ENCODE assay signal across 1 cellular context in the genomic region with DNA sequence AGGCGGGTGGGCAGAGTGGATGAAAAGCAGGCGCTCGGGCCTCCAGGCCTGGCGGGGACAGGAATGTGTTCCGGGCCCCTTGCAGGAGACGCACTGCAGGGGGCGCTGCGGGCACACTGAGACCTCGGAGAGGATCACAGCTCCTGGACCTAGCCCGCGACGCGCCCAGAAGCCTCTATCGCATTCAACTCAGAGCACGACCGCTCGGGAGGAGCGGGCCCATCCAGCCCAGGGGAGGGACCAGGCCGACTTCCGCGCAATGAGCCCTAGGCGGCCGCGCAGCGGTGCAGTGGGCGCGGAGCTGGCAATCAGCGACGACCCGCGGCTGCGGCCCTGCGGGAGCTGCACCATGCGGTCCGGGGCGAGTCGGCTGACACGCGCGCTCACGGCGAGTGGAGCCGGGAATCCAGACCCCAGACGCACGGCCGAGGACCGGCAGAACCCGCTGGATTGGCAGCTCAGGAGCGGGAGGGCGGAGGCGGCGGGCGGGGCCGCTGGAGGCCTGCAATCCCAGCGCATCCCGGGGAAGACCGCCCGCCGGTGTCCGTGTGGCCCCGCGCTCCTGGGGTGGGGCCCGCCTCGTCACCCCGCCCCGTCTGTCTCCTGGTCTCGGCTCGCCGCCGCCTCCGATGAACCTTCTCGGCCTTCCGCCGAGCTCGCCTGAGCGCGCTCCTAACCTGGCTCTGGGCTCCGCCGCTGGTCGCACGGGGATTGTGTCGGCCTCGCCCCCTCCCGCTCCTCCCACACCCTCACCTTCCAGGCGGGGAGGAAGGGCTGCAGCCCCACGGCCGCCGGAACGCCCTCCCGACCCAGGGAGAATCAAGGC.
TF ChIP-seq lines count a peak whose summit lies in the region.

No MANE protein-coding gene starts in this region.

TF ChIP-seq in GM12878, 131 proteins besides CTCF, POLR2A, EP300 and RAD21 (continued from another document and continues in another):
- no peak for TF ChIP-seq CEBPZ (IDR thresholded peaks at IDR 0.05; ENCODE audit: low read depth, low read length)
- no peak for TF ChIP-seq NFXL1 (IDR thresholded peaks at IDR 0.05; ENCODE audit: borderline replicate concordance)
- TF ChIP-seq HDAC6 (IDR thresholded peaks at IDR 0.05; ENCODE audit: unreplicated experiment), result no peak
- TF ChIP-seq POU2F2 (IDR thresholded peaks at IDR 0.05; ENCODE audit: borderline replicate concordance, low read depth, low read length), result peak; percentile 46; the same call in 1 of the 3 replicates
- 0 out of 2 replicates have a peak, but pooled peaks have one; percentile 23 for TF ChIP-seq CBFB (IDR thresholded peaks at IDR 0.05; ENCODE audit: low read depth)
- no peak for TF ChIP-seq FOS (IDR thresholded peaks at IDR 0.05; ENCODE audit: borderline replicate concordance, extremely low read depth, insufficient read length)
- TF ChIP-seq SIX5 (IDR thresholded peaks at IDR 0.05; ENCODE audit: low read depth, low read length, severe bottlenecking), result no peak
- TF ChIP-seq CBX3 (IDR thresholded peaks at IDR 0.05; ENCODE audit: borderline replicate concordance, low read depth), result no peak
- TF ChIP-seq NR2C1 (IDR thresholded peaks at IDR 0.05), result no peak
- peak; percentile 73 for TF ChIP-seq BACH1 (IDR thresholded peaks at IDR 0.05; ENCODE audit: borderline replicate concordance)
- peak; percentile 66 for TF ChIP-seq SMAD5 (IDR thresholded peaks at IDR 0.05; ENCODE audit: low read depth)
- peak; percentile 49 to 58; a peak in 3 of 4 replicates for TF ChIP-seq BHLHE40 (IDR thresholded peaks at IDR 0.05; ENCODE audit: borderline replicate concordance in 1 of 2, low read depth in 2 of 2, low read length in 1 of 2)
- no peak for TF ChIP-seq IRF4 (IDR thresholded peaks at IDR 0.05; ENCODE audit: low read depth, low read length)
- no peak for TF ChIP-seq ZNF384 (IDR thresholded peaks at IDR 0.05; ENCODE audit: borderline replicate concordance, low read depth, low read length)
- TF ChIP-seq SPI1 (IDR thresholded peaks at IDR 0.05; ENCODE audit: borderline replicate concordance, insufficient read depth, low read depth, low read length), result peak; percentile 28; the same call in 1 of the 2 replicates
- TF ChIP-seq PKNOX1 (IDR thresholded peaks at IDR 0.05), result peak; percentile 72
- TF ChIP-seq IKZF2 (IDR thresholded peaks at IDR 0.05), result peak in 1 of 2 experiments; percentile 44; a peak in 1 of 4 replicates
- TF ChIP-seq TAF1 (IDR thresholded peaks at IDR 0.05; ENCODE audit: borderline replicate concordance, low read depth, low read length), result peak; percentile 65; the same call in 1 of the 2 replicates
- no peak for TF ChIP-seq ATF2 (IDR thresholded peaks at IDR 0.05; ENCODE audit: low read length)
- peak; percentile 96 for TF ChIP-seq SMARCA5 (IDR thresholded peaks at IDR 0.05)
- TF ChIP-seq EZH2 (IDR thresholded peaks at IDR 0.05; ENCODE audit: borderline replicate concordance, control insufficient read depth, low read depth, low read length), result no peak
- TF ChIP-seq, protein P1, sequence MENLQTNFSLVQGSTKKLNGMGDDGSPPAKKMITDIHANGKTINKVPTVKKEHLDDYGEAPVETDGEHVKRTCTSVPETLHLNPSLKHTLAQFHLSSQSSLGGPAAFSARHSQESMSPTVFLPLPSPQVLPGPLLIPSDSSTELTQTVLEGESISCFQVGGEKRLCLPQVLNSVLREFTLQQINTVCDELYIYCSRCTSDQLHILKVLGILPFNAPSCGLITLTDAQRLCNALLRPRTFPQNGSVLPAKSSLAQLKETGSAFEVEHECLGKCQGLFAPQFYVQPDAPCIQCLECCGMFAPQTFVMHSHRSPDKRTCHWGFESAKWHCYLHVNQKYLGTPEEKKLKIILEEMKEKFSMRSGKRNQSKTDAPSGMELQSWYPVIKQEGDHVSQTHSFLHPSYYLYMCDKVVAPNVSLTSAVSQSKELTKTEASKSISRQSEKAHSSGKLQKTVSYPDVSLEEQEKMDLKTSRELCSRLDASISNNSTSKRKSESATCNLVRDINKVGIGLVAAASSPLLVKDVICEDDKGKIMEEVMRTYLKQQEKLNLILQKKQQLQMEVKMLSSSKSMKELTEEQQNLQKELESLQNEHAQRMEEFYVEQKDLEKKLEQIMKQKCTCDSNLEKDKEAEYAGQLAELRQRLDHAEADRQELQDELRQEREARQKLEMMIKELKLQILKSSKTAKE (IDR thresholded peaks at IDR 0.05; ENCODE audit: low read depth, poor library complexity, severe bottlenecking), result no peak
- TF ChIP-seq TBL1XR1 (IDR thresholded peaks at IDR 0.05; ENCODE audit: low read depth, low read length), result peak; percentile 45; the same call in 1 of the 2 replicates
- TF ChIP-seq YY1 (IDR thresholded peaks at IDR 0.05; ENCODE audit: low read depth, low read length), result peak; percentile 49; the same call in 1 of the 2 replicates
- TF ChIP-seq EGR1 (IDR thresholded peaks at IDR 0.05; ENCODE audit: borderline replicate concordance in 1 of 2, low read depth in 2 of 2, low read length in 2 of 2), result peak in 1 of 2 experiments; percentile 23; a peak in 1 of 3 replicates
- TF ChIP-seq ZNF24 (IDR thresholded peaks at IDR 0.05), result peak; percentile 63
- TF ChIP-seq EED (IDR thresholded peaks at IDR 0.05; ENCODE audit: low read depth), result peak; percentile 1
- TF ChIP-seq, protein P2, sequence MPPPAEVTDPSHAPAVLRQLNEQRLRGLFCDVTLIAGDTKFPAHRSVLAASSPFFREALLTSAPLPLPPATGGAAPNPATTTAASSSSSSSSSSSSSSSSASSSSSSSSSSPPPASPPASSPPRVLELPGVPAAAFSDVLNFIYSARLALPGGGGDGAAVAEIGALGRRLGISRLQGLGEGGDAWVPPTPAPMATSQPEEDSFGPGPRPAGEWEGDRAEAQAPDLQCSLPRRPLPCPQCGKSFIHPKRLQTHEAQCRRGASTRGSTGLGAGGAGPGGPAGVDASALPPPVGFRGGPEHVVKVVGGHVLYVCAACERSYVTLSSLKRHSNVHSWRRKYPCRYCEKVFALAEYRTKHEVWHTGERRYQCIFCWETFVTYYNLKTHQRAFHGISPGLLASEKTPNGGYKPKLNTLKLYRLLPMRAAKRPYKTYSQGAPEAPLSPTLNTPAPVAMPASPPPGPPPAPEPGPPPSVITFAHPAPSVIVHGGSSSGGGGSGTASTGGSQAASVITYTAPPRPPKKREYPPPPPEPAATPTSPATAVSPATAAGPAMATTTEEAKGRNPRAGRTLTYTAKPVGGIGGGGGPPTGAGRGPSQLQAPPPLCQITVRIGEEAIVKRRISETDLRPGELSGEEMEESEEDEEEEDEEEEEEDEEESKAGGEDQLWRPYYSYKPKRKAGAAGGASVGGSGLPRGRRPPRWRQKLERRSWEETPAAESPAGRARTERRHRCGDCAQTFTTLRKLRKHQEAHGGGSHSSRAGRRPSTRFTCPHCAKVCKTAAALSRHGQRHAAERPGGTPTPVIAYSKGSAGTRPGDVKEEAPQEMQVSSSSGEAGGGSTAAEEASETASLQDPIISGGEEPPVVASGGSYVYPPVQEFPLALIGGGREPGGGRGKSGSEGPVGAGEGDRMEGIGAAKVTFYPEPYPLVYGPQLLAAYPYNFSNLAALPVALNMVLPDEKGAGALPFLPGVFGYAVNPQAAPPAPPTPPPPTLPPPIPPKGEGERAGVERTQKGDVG (CRISPR knock-in tag; IDR thresholded peaks at IDR 0.05), result no peak
- peak; percentile 38; the same call in 1 of the 2 replicates for TF ChIP-seq MEF2A (IDR thresholded peaks at IDR 0.05; ENCODE audit: insufficient read depth, low read depth, low read length)
- peak; percentile 39; the same call in 1 of the 2 replicates for TF ChIP-seq CBX5 (IDR thresholded peaks at IDR 0.05; ENCODE audit: low read depth)
- TF ChIP-seq ESRRA (IDR thresholded peaks at IDR 0.05; ENCODE audit: low read length), result no peak
- TF ChIP-seq, protein P3, sequence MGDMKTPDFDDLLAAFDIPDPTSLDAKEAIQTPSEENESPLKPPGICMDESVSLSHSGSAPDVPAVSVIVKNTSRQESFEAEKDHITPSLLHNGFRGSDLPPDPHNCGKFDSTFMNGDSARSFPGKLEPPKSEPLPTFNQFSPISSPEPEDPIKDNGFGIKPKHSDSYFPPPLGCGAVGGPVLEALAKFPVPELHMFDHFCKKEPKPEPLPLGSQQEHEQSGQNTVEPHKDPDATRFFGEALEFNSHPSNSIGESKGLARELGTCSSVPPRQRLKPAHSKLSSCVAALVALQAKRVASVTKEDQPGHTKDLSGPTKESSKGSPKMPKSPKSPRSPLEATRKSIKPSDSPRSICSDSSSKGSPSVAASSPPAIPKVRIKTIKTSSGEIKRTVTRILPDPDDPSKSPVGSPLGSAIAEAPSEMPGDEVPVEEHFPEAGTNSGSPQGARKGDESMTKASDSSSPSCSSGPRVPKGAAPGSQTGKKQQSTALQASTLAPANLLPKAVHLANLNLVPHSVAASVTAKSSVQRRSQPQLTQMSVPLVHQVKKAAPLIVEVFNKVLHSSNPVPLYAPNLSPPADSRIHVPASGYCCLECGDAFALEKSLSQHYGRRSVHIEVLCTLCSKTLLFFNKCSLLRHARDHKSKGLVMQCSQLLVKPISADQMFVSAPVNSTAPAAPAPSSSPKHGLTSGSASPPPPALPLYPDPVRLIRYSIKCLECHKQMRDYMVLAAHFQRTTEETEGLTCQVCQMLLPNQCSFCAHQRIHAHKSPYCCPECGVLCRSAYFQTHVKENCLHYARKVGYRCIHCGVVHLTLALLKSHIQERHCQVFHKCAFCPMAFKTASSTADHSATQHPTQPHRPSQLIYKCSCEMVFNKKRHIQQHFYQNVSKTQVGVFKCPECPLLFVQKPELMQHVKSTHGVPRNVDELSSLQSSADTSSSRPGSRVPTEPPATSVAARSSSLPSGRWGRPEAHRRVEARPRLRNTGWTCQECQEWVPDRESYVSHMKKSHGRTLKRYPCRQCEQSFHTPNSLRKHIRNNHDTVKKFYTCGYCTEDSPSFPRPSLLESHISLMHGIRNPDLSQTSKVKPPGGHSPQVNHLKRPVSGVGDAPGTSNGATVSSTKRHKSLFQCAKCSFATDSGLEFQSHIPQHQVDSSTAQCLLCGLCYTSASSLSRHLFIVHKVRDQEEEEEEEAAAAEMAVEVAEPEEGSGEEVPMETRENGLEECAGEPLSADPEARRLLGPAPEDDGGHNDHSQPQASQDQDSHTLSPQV (IDR thresholded peaks at IDR 0.05), result no peak
- no peak for TF ChIP-seq TCF3 (IDR thresholded peaks at IDR 0.05; ENCODE audit: borderline replicate concordance, insufficient read depth, low read depth, low read length)
- no peak for TF ChIP-seq JUND (IDR thresholded peaks at IDR 0.05; ENCODE audit: low read depth, low read length)
- TF ChIP-seq, protein P4, sequence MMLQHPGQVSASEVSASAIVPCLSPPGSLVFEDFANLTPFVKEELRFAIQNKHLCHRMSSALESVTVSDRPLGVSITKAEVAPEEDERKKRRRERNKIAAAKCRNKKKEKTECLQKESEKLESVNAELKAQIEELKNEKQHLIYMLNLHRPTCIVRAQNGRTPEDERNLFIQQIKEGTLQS (IDR thresholded peaks at IDR 0.05; ENCODE audit: borderline replicate concordance, extremely low read depth, low read depth, low read length), result no peak
- no peak for TF ChIP-seq TCF12 (IDR thresholded peaks at IDR 0.05; ENCODE audit: low read depth, low read length)
- no peak for TF ChIP-seq SMAD1 (IDR thresholded peaks at IDR 0.05; ENCODE audit: low read depth, partially characterized antibody)
- TF ChIP-seq MTA3 (IDR thresholded peaks at IDR 0.05; ENCODE audit: borderline replicate concordance, low read length), result no peak
- TF ChIP-seq ZBED1 (IDR thresholded peaks at IDR 0.05; ENCODE audit: borderline replicate concordance), result no peak
- no peak for TF ChIP-seq ZNF217 (IDR thresholded peaks at IDR 0.05)
- TF ChIP-seq IRF5 (IDR thresholded peaks at IDR 0.05; ENCODE audit: borderline replicate concordance), result no peak
